Comparison of ENCODE assay signal across 15 cellular contexts in the genomic region with DNA sequence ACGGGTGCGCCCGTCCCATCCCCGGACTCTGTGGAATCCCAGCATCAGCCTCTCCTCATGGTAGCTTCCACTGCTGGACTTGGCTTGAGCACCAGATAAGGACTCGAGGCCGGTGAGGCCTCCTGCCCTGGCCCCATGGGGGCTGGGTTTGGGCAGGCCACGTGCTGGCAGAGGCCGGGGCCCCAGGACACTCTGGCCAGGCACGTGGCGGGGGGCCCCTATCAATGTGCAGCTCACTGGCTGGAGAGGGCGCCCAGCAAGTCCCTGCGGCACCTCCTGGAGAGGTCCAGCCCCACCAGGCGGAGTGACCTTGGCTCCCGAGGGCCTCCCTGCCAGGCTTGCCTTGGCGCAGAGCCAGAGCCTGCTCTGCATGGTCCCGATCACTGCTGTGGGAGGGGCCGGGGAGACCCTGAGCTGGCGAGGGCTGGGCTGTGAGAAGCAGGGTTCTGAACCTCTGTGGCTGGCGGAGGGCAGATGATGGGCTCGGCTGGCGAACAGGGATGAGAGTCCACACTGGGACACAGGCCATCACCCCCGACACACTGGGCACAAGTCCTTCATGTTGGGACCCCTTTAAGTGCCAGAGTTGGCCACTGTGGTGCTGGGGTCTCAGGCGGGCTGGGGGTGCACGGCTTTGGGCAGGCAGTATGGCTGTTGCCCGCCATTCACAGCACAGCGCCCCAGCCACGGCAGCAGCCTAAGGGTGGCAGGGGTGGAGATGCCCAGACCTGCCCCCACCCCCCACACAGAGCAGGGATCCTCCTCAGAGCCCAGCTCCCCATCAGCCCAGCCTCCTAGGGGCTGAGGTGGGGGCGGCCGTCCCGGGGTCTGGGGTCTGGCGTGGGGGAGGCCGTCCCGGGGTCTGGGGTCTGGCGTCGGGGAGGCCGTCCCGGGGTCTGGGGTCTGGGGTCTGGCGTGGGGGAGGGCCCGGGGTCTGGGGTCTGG. TPM values are rescaled to one million over a fixed set of nuclear protein-coding genes. Genes with fewer than 3 reads are reported as not detected.
DNase-seq lines count a peak whose midpoint lies in the region; ATAC-seq and TF ChIP-seq lines count a peak whose summit lies in the region.
"Had no signal": no experiment of that assay in that cellular context is flagged by ENCODE, and none has a peak within 500 bp of the region (broad histone marks: within the 10 kb centered on the region; RNA-seq: fewer than 3 reads in every experiment).

No MANE protein-coding gene starts in this region.

- no peaks in the 10 kb centered on the region for H3K27me3 ChIP-seq in right atrium auricular region
- no peaks in the 10 kb centered on the region for H3K27me3 ChIP-seq in RWPE2 (ENCODE audit: insufficient read depth, poor library complexity, severe bottlenecking)
- H3K27me3 ChIP-seq in right lobe of liver = no peaks in the 10 kb centered on the region
- no peaks in the 10 kb centered on the region for H3K27me3 ChIP-seq in upper lobe of right lung

- H3K9me3 Mint-ChIP-seq in Calu3 (ENCODE audit: low read depth, unreplicated experiment) = no peaks in the 10 kb centered on the region
- H3K9me3 Mint-ChIP-seq: activated T-cell treated with anti-CD3 and anti-CD28 coated beads, Interleukin-2, amount 50 U/mL, for 4 hours; dendritic cell treated with granulocyte-macrophage colony-stimulating factor and Interleukin-4, amounts not matched to agents 40 ng/mL and 50 ng/mL, for 4 days; type B pancreatic cell had no signal

- no peak overlapping the region for H3K4me3 Mint-ChIP-seq in Calu3 (ENCODE audit: low read depth, unreplicated experiment)
- H3K4me3 Mint-ChIP-seq: activated CD4-positive, alpha-beta T cell treated with anti-CD3 and anti-CD28 coated beads for 36 hours; activated T-cell treated with anti-CD3 and anti-CD28 coated beads, Interleukin-2, amount 50 U/mL, for 4 hours; dendritic cell treated with granulocyte-macrophage colony-stimulating factor and Interleukin-4, amounts not matched to agents 40 ng/mL and 50 ng/mL, for 4 days; type B pancreatic cell had no signal

- no peaks in the 10 kb centered on the region for H3K4me1 Mint-ChIP-seq in Calu3 (ENCODE audit: low read depth, unreplicated experiment)
- H3K4me1 Mint-ChIP-seq: activated CD4-positive, alpha-beta T cell treated with anti-CD3 and anti-CD28 coated beads for 36 hours had no signal

- H3K9me3 ChIP-seq in right atrium auricular region (no peaks in the 10 kb centered on the region), RWPE2 (ENCODE audit: severe bottlenecking) (no peaks in the 10 kb centered on the region), right lobe of liver (no peaks in the 10 kb centered on the region), upper lobe of right lung (no peaks in the 10 kb centered on the region)

- BruUV-seq in Calu3 (replicated peaks; lab: Mats Ljungman, UMichigan) = no TSS peak

- H3K27ac Mint-ChIP-seq in Calu3 (ENCODE audit: unreplicated experiment) = no peak overlapping the region
- H3K27ac Mint-ChIP-seq: activated CD4-positive, alpha-beta T cell treated with anti-CD3 and anti-CD28 coated beads for 36 hours; type B pancreatic cell had no signal

- TF ChIP-seq POLR2A in right lobe of liver (IDR thresholded peaks at IDR 0.05) = peak; percentile 32

- TF ChIP-seq CTCF in right atrium auricular region (IDR thresholded peaks at IDR 0.05) (no peak), RWPE2 (IDR thresholded peaks at IDR 0.05; ENCODE audit: poor library complexity, severe bottlenecking) (no peak), right lobe of liver (IDR thresholded peaks at IDR 0.05) (peak in 1 of 4 donors; percentile 9), upper lobe of right lung (IDR thresholded peaks at IDR 0.05) (no peak), Calu3 (IDR thresholded peaks at IDR 0.05; ENCODE audit: unreplicated experiment) (no peak)

- WGBS in right lobe of liver (ENCODE audit: insufficient coverage, low coverage, low lambda C conversion rate, missing lambda C conversion rate) = 30% methylated on average over 4 of the region's 39 CpGs

- peaks cover 21% of the 10 kb centered on the region for H3K36me3 Mint-ChIP-seq in Calu3 (ENCODE audit: insufficient read depth, unreplicated experiment)
- H3K36me3 Mint-ChIP-seq: type B pancreatic cell had no signal

- H3K4me3 ChIP-seq in right atrium auricular region = no peak overlapping the region
- H3K4me3 ChIP-seq in RWPE2 (ENCODE audit: severe bottlenecking) = no peak overlapping the region
- H3K4me3 ChIP-seq in right lobe of liver = no peak overlapping the region
- H3K4me3 ChIP-seq in upper lobe of right lung = no peak overlapping the region

- H3K36me3 ChIP-seq in right atrium auricular region (no peaks in the 10 kb centered on the region), RWPE2 (ENCODE audit: low read depth) (no peaks in the 10 kb centered on the region), right lobe of liver (no peaks in the 10 kb centered on the region), upper lobe of right lung (peaks cover 3% of the 10 kb centered on the region)

- DNase-seq in Right ventricle myocardium inferior (ENCODE audit: missing footprints) (peak; percentile 70), right atrium auricular region (ENCODE audit: low spot score) (no peak), RWPE2 (ENCODE audit: low spot score) (peak; percentile 62), right lobe of liver (peak; percentile 78 to 93 (median 91)), upper lobe of right lung (peak; percentile 69), Calu3 (no peak)
- DNase-seq: activated CD4-positive, alpha-beta T cell treated with anti-CD3 and anti-CD28 coated beads for 36 hours; activated T-cell treated with anti-CD3 and anti-CD28 coated beads, Interleukin-2, amount 50 U/mL, for 4 hours; NCI-H446 treated with DMSO at 0.1 percent for 48 hours; RPMI8226 had no signal

- CTCF ChIA-PET in Calu3 (lab: Charles Lee) = interaction anchor here (0.8 to 1.1 kb wide), 2 partner anchors 23 to 149 kb away, joined by 3 to 4 read pairs; no protein-coding TSS in a partner anchor

- intact Hi-C loops in Right ventricle myocardium inferior (cut with DNase I) (no loop called here), right lobe of liver (cut with DNase I) (no loop called here), upper lobe of right lung (cut with DNase I) (no loop called here), Calu3 (cut with micrococcal nuclease; ENCODE audit: unreplicated experiment) (no loop called here)

- H3K27me3 Mint-ChIP-seq in Calu3 (ENCODE audit: unreplicated experiment) = no peaks in the 10 kb centered on the region
- H3K27me3 Mint-ChIP-seq: activated CD4-positive, alpha-beta T cell treated with anti-CD3 and anti-CD28 coated beads for 36 hours; dendritic cell treated with granulocyte-macrophage colony-stimulating factor and Interleukin-4, amounts not matched to agents 40 ng/mL and 50 ng/mL, for 4 days; progenitor cell of endocrine pancreas; type B pancreatic cell had no signal

- ATAC-seq in Right ventricle myocardium inferior = no peak
- no peak for ATAC-seq in RWPE2 (ENCODE audit: low read depth)
- peak; percentile 24 to 53 (median 46) for ATAC-seq in right lobe of liver
- no peak for ATAC-seq in upper lobe of right lung
- no peak for ATAC-seq in GM18511 (IDR thresholded peaks at IDR 0.05; ENCODE audit: unreplicated experiment)
- ATAC-seq in HG03097 (IDR thresholded peaks at IDR 0.05; ENCODE audit: low FRiP score, unreplicated experiment) = no peak
- ATAC-seq: activated CD4-positive, alpha-beta T cell treated with anti-CD3 and anti-CD28 coated beads for 36 hours had no signal

- H3K27ac ChIP-seq in right atrium auricular region (no peak overlapping the region), RWPE2 (ENCODE audit: poor library complexity, severe bottlenecking) (no peak overlapping the region), right lobe of liver (peak overlapping the region in 2 of 3 donors; percentile 70 to 81), upper lobe of right lung (no peak overlapping the region)

- H3K4me1 ChIP-seq in right atrium auricular region (peaks cover 0 to 99% of the 10 kb centered on the region in 2 donors), RWPE2 (ENCODE audit: insufficient read depth, poor library complexity, severe bottlenecking) (peaks cover 18% of the 10 kb centered on the region), right lobe of liver (peaks cover 0 to 98% (median 50%) of the 10 kb centered on the region in 4 donors), upper lobe of right lung (peaks cover 73% of the 10 kb centered on the region)

RNA-seq across cellular contexts. Expression of gene CEBPG, which starts 19.1 kb away (rescaled TPM):
- total RNA-seq in Right ventricle myocardium inferior (17.5 TPM), right atrium auricular region (10 to 100 TPM; 12.9 to 15.2 TPM), right lobe of liver (10 to 100 TPM; 15.0 to 32.3 (median 27.1) TPM), upper lobe of right lung (32.3 TPM), Calu3 (2022) (38.3 and 39.5 TPM in 2 replicates)

Comparison
In these comparisons a context has a peak if more than half of its experiments do, and no peak if none do; other contexts are left out.
1. DNase-seq: peak in Right ventricle myocardium inferior (single experiment), RWPE2 (single experiment), right lobe of liver (3 of 3) and upper lobe of right lung (single experiment); none in right atrium auricular region (single experiment) and Calu3 (single experiment).
2. ATAC-seq: peak in right lobe of liver (4 of 4); none in Right ventricle myocardium inferior (single experiment), RWPE2 (single experiment), upper lobe of right lung (single experiment), GM18511 (single experiment) and HG03097 (single experiment).
3. H3K27ac ChIP-seq: peak in right lobe of liver (2 of 3); none in right atrium auricular region (0 of 2), RWPE2 (single experiment) and upper lobe of right lung (single experiment).